20 cellular contexts compared by ENCODE assay signal in genomic region chr16:12083625-12084024, GRCh38.
DNase-seq lines count a peak whose midpoint lies in the region; ATAC-seq lines count a peak whose summit lies in the region.
"Had no signal": no experiment of that assay in that cellular context is flagged by ENCODE, and none has a peak within 500 bp of the region (broad histone marks: within the 10 kb centered on the region; RNA-seq: fewer than 3 reads in every experiment).

No MANE protein-coding gene starts in this region.

- H2BK5ac ChIP-seq in mesendoderm (ENCODE audit: low read length) = no peak overlapping the region

- H4K8ac ChIP-seq in mesendoderm (ENCODE audit: low read depth, low read length) = no peak overlapping the region

- H3K4me1 ChIP-seq in right cardiac atrium (ENCODE audit: control insufficient read depth, insufficient read depth, low read length) = peaks cover 5% of the 10 kb centered on the region
- no peaks in the 10 kb centered on the region for H3K4me1 ChIP-seq in mesendoderm (ENCODE audit: control insufficient read depth, low read depth, low read length)
- H3K4me1 ChIP-seq: BE2C, breast epithelium had no signal

- H3K4me3 ChIP-seq in right cardiac atrium (ENCODE audit: low read length) (no peak overlapping the region), mesendoderm (ENCODE audit: low read length) (no peak overlapping the region)
- H3K4me3 ChIP-seq: breast epithelium, left lung, thyroid gland had no signal

- H3K56ac ChIP-seq in mesendoderm (ENCODE audit: low read length) = no peak overlapping the region

- intact Hi-C loops in cardiac septum (cut with DNase I) (no loop called here), right cardiac atrium (cut with DNase I) (no loop called here)

- DNase-seq in NCI-H2227 (lab: John Stamatoyannopoulos, UW; ENCODE audit: unreplicated experiment) = peak; percentile 12
- DNase-seq in NCI-H2227 treated with DMSO at 0.1 percent for 48 hours (lab: John Stamatoyannopoulos, UW) = no peak
- peak; percentile 67 for DNase-seq in cardiac septum (ENCODE audit: low spot score)
- DNase-seq in right cardiac atrium = no peak
- DNase-seq in left kidney (ENCODE audit: low read depth, low spot score) = peak; percentile 57
- no peak for DNase-seq in mesendoderm
- DNase-seq: activated CD8-positive, alpha-beta memory T cell treated with anti-CD3 and anti-CD28 coated beads, Interleukin-2, amount 50 U/mL, for 48 hours; amniotic stem cell; BE2C; COR-L47; hippocampal formation; NCI-H1048; NCI-H69; occipital lobe; Right ventricle myocardium superior; stimulated activated naive CD8-positive, alpha-beta T cell treated with anti-CD3 and anti-CD28 coated beads, Interleukin-15, amount 100 ng/mL, for 72 hours; thyroid gland had no signal

- no peak overlapping the region for H2BK15ac ChIP-seq in mesendoderm (replicated peaks; ENCODE audit: low read depth)

- H3K4me2 ChIP-seq in mesendoderm (ENCODE audit: low read length) = no peak overlapping the region

- H3K4ac ChIP-seq in mesendoderm (ENCODE audit: low read depth, low read length) = no peak overlapping the region

- no peak overlapping the region for H2AK5ac ChIP-seq in mesendoderm (ENCODE audit: low read length)

- H3K27ac ChIP-seq in right cardiac atrium (ENCODE audit: low read length) (no peak overlapping the region), mesendoderm (ENCODE audit: low read depth, low read length) (no peak overlapping the region)
- H3K27ac ChIP-seq: breast epithelium, left lung, thyroid gland had no signal

- no peak for ATAC-seq in right cardiac atrium
- ATAC-seq in HG03469 (IDR thresholded peaks at IDR 0.05; ENCODE audit: unreplicated experiment) = no peak
- ATAC-seq: left lung; stimulated activated naive CD8-positive, alpha-beta T cell treated with anti-CD3 and anti-CD28 coated beads, Interleukin-15, amount 100 ng/mL, for 72 hours had no signal

- no peaks in the 10 kb centered on the region for H3K79me2 ChIP-seq in mesendoderm (ENCODE audit: control insufficient read depth, insufficient read depth, low read length)

- H3K79me1 ChIP-seq in mesendoderm (ENCODE audit: low read length) = no peaks in the 10 kb centered on the region

- H3K36me3 ChIP-seq in mesendoderm (ENCODE audit: control insufficient read depth, insufficient read depth, low read length) = no peaks in the 10 kb centered on the region
- H3K36me3 ChIP-seq: BE2C, breast epithelium had no signal

- 95% methylated on average over 7 of the region's 7 CpGs for WGBS in right cardiac atrium
- no CpG with 5 or more reads among the region's 7 CpGs for WGBS in mesendoderm (ENCODE audit: extremely low coverage, insufficient coverage, low lambda C conversion rate)

- no peaks in the 10 kb centered on the region for H3K9me3 ChIP-seq in right cardiac atrium (ENCODE audit: control insufficient read depth, low read length)
- H3K9me3 ChIP-seq: BE2C, breast epithelium, left lung, thyroid gland had no signal

- H4K5ac ChIP-seq in mesendoderm (ENCODE audit: low read length) = no peak overlapping the region

- H2BK120ac ChIP-seq in mesendoderm (ENCODE audit: low read depth, low read length) = no peak overlapping the region

- no peak overlapping the region for H3K9ac ChIP-seq in mesendoderm (ENCODE audit: low read length)

- H3K23ac ChIP-seq in mesendoderm (ENCODE audit: low read length) = no peak overlapping the region

- H3K27me3 ChIP-seq in right cardiac atrium (ENCODE audit: control insufficient read depth, insufficient read depth) (no peaks in the 10 kb centered on the region), mesendoderm (ENCODE audit: insufficient read depth, low read length, poor library complexity) (no peaks in the 10 kb centered on the region)
- H3K27me3 ChIP-seq: BE2C, breast epithelium, left lung, thyroid gland had no signal

- H3K18ac ChIP-seq in mesendoderm (ENCODE audit: low read length) = no peak overlapping the region

Comparison
In these comparisons a context has a peak if more than half of its experiments do, and no peak if none do; other contexts are left out.
1. DNase-seq: peak in NCI-H2227 (single experiment), cardiac septum (single experiment) and left kidney (single experiment); none in NCI-H2227 treated with DMSO at 0.1 percent for 48 hours (single experiment), right cardiac atrium (0 of 3) and mesendoderm (single experiment).